8 cellular contexts compared by ENCODE assay signal in genomic region chr6:151240861-151241642, GRCh38. TPM values are rescaled to one million over a fixed set of nuclear protein-coding genes. Genes with fewer than 3 reads are reported as not detected.
DNase-seq lines count a peak whose midpoint lies in the region; ATAC-seq and TF ChIP-seq lines count a peak whose summit lies in the region.

No MANE protein-coding gene starts in this region.

- peak overlapping the region; percentile 94 to 98 for H3K27ac ChIP-seq in coronary artery

- ATAC-seq in left lobe of liver (peak; percentile 71), HG03196 (IDR thresholded peaks at IDR 0.05; ENCODE audit: unreplicated experiment) (no peak)
- peak; percentile 40 for ATAC-seq in stimulated activated naive CD8-positive, alpha-beta T cell treated with anti-CD3 and anti-CD28 coated beads, Interleukin-15, Interleukin-2, amounts not matched to agents 100 U/mL and 50 U/mL, for 24 hours

- DNase-seq in activated naive CD4-positive, alpha-beta T cell treated with anti-CD3 and anti-CD28 coated beads for 36 hours = peak; percentile 6
- DNase-seq in activated naive CD4-positive, alpha-beta T cell treated with anti-CD3 and anti-CD28 coated beads, Interleukin-2, amount 50 U/mL, for 16 hours = no peak
- peak; percentile 64 for DNase-seq in RPMI7951 (ENCODE audit: low read depth)
- peak; percentile 86 for DNase-seq in coronary artery (ENCODE audit: low spot score)
- DNase-seq in left lobe of liver (ENCODE audit: low spot score) = peak; percentile 45
- peak; percentile 22 for DNase-seq in stimulated activated naive CD8-positive, alpha-beta T cell treated with anti-CD3 and anti-CD28 coated beads, Interleukin-15, Interleukin-2, amounts not matched to agents 100 U/mL and 50 U/mL, for 24 hours
- no peak for DNase-seq in NOMO-1 treated with dmso at 0.1 percent for 144 hours (lab: John Stamatoyannopoulos, UW; ENCODE audit: unreplicated experiment)

- no peak overlapping the region for H3K27ac Mint-ChIP-seq in activated naive CD4-positive, alpha-beta T cell treated with anti-CD3 and anti-CD28 coated beads for 36 hours

- intact Hi-C loops in activated naive CD4-positive, alpha-beta T cell treated with anti-CD3 and anti-CD28 coated beads for 36 hours (cut with micrococcal nuclease) = loop anchor here (1.0 to 2.0 kb wide), 2 partner anchors 44 to 83 kb away; no protein-coding TSS in a partner anchor

- peak overlapping the region; percentile 31 for H3K4me3 Mint-ChIP-seq in activated naive CD4-positive, alpha-beta T cell treated with anti-CD3 and anti-CD28 coated beads for 36 hours

- CTCF ChIA-PET in activated naive CD4-positive, alpha-beta T cell treated with anti-CD3 and anti-CD28 coated beads for 36 hours (lab: Charles Lee) = interaction anchor here (1.1 kb wide), 1 partner anchor 83 kb away, joined by 4 read pairs; no protein-coding TSS in a partner anchor

- peaks cover 8% of the 10 kb centered on the region for H3K4me1 Mint-ChIP-seq in activated naive CD4-positive, alpha-beta T cell treated with anti-CD3 and anti-CD28 coated beads for 36 hours (ENCODE audit: low read depth)

- peaks cover 2% of the 10 kb centered on the region for H3K36me3 Mint-ChIP-seq in activated naive CD4-positive, alpha-beta T cell treated with anti-CD3 and anti-CD28 coated beads for 36 hours (ENCODE audit: low read depth)

- peaks cover 61% of the 10 kb centered on the region for H3K27me3 Mint-ChIP-seq in activated naive CD4-positive, alpha-beta T cell treated with anti-CD3 and anti-CD28 coated beads for 36 hours (ENCODE audit: low read depth)

- TF ChIP-seq CTCF in coronary artery (IDR thresholded peaks at IDR 0.05) = no peak

- no peaks in the 10 kb centered on the region for H3K9me3 Mint-ChIP-seq in activated naive CD4-positive, alpha-beta T cell treated with anti-CD3 and anti-CD28 coated beads for 36 hours

- peak overlapping the region; percentile 87 for H3K4me3 ChIP-seq in coronary artery

RNA-seq across cellular contexts. Expression of gene AKAP12, which starts 1.3 kb away (rescaled TPM):
- total RNA-seq in activated naive CD4-positive, alpha-beta T cell treated with anti-CD3 and anti-CD28 coated beads for 36 hours = under 1 TPM; 0.62 to 0.77 TPM
- total RNA-seq in RPMI7951 (2014; rRNA removed; shearing (Covaris generic)) = 37.3 and 38.9 TPM in 2 replicates
- total RNA-seq in left lobe of liver = 3.4 TPM

Comparison
In these comparisons a context has a peak if more than half of its experiments do, and no peak if none do; other contexts are left out.
1. DNase-seq: peak in activated naive CD4-positive, alpha-beta T cell treated with anti-CD3 and anti-CD28 coated beads for 36 hours (single experiment), RPMI7951 (single experiment), coronary artery (single experiment), left lobe of liver (single experiment) and stimulated activated naive CD8-positive, alpha-beta T cell treated with anti-CD3 and anti-CD28 coated beads, Interleukin-15, Interleukin-2, amounts not matched to agents 100 U/mL and 50 U/mL, for 24 hours (single experiment); none in activated naive CD4-positive, alpha-beta T cell treated with anti-CD3 and anti-CD28 coated beads, Interleukin-2, amount 50 U/mL, for 16 hours (single experiment) and NOMO-1 treated with dmso at 0.1 percent for 144 hours (single experiment).